17 cellular contexts compared by ENCODE assay signal in genomic region chr5:16037121-16037520, GRCh38.
A peak's percentile ranks its signal among the peaks of the same experiment; 100 is the strongest.
DNase-seq lines count a peak whose midpoint lies in the region; ATAC-seq, FAIRE-seq and TF ChIP-seq lines count a peak whose summit lies in the region.
"Had no signal": no experiment of that assay in that cellular context is flagged by ENCODE, and none has a peak within 500 bp of the region (broad histone marks: within the 10 kb centered on the region; RNA-seq: fewer than 3 reads in every experiment).

No MANE protein-coding gene starts in this region.

- no peak for TF ChIP-seq CTCF in GM12878 (IDR thresholded peaks at IDR 0.05 in 2 of 3, conservative IDR thresholded peaks at IDR 0.05 in 1 of 3; ENCODE audit: control insufficient read depth in 2 of 3, extremely low read depth in 1 of 3, insufficient read depth in 1 of 3, low read depth in 3 of 3, low read length in 3 of 3)

- no TSS peak for BruUV-seq in GM12878 (replicated peaks; lab: Mats Ljungman, UMichigan)

- no peak for TF ChIP-seq RAD21 in GM12878 (IDR thresholded peaks at IDR 0.05; ENCODE audit: insufficient read depth, low read depth, low read length)

- no peaks in the 10 kb centered on the region for H3K9me3 ChIP-seq in GM12878 (replicated peaks; ENCODE audit: control insufficient read depth, insufficient read depth, low read length)
- H3K9me3 ChIP-seq: BLaER1 treated with 17β-estradiol and CSF1 and Interleukin-3, amounts not matched to agents 10 nM and 100 nM had no signal

- POLR2A ChIA-PET in GM12878 (lab: Charles Lee): no interaction called here

- 0% methylated on average over 3 of the region's 3 CpGs for WGBS in GM12878 (ENCODE audit: insufficient coverage, insufficient replicate concordance, low lambda C conversion rate, missing lambda C conversion rate)

- H3K27me3 ChIP-seq in GM12878 (replicated peaks in 1 of 2; ENCODE audit: control insufficient read depth in 2 of 2, insufficient read depth in 2 of 2, low read length in 1 of 2): no peaks in the 10 kb centered on the region
- H3K27me3 ChIP-seq: BLaER1 treated with 17β-estradiol and CSF1 and Interleukin-3, amounts not matched to agents 10 nM and 100 nM had no signal

- ATAC-seq in GM12878 (peak; percentile 41), GM18907 (IDR thresholded peaks at IDR 0.05; ENCODE audit: unreplicated experiment) (no peak)
- ATAC-seq: HCT116, HepG2 had no signal

- no peak overlapping the region for H3K27ac ChIP-seq in GM12878 (ENCODE audit: control insufficient read depth, insufficient read depth)
- H3K27ac ChIP-seq: BLaER1 treated with 17β-estradiol and CSF1 and Interleukin-3, amounts not matched to agents 10 nM and 100 nM; KMS-11 had no signal

- intact Hi-C loops in GM12878 (cut with micrococcal nuclease; ENCODE audit: unreplicated experiment): no loop called here

- TF ChIP-seq EP300 in GM12878 (IDR thresholded peaks at IDR 0.05; ENCODE audit: borderline replicate concordance in 1 of 2, control insufficient read depth in 1 of 2, low read depth in 2 of 2, low read length in 2 of 2): no peak

- in situ Hi-C loops in GM12878 (cut with MboI): no loop called here

- H2AFZ ChIP-seq in GM12878 (ENCODE audit: control insufficient read depth, low read depth, low read length): no peak overlapping the region

- CTCF ChIA-PET in GM12878 (lab: Yijun Ruan, JAX): no interaction called here

- no peak for FAIRE-seq in GM12878 (lab: Jason Lieb, UNC)
- FAIRE-seq: GM18507, H54, HepG2 had no signal

- no peak overlapping the region for H3K4me3 ChIP-seq in GM12878
- H3K4me3 ChIP-seq: BLaER1 treated with 17β-estradiol and CSF1 and Interleukin-3, amounts not matched to agents 10 nM and 100 nM had no signal

- no peaks in the 10 kb centered on the region for H3K79me2 ChIP-seq in GM12878 (ENCODE audit: control insufficient read depth, insufficient read depth, low read length)

- TF ChIP-seq POLR2A in GM12878 (IDR thresholded peaks at IDR 0.05; ENCODE audit: low read depth, low read length): no peak

- no peaks in the 10 kb centered on the region for H3K4me1 ChIP-seq in GM12878 (ENCODE audit: control insufficient read depth, insufficient read depth, low read length)

- H3K36me3 ChIP-seq in GM12878 (ENCODE audit: control insufficient read depth in 2 of 2, insufficient read depth in 2 of 2, low read length in 1 of 2): no peaks in the 10 kb centered on the region
- H3K36me3 ChIP-seq: BLaER1 treated with 17β-estradiol and CSF1 and Interleukin-3, amounts not matched to agents 10 nM and 100 nM had no signal

- SMC1A ChIA-PET in GM12878 (lab: Charles Lee; ENCODE audit: uncharacterized antibody, unreplicated experiment): no interaction called here

- no peak overlapping the region for H3K4me2 ChIP-seq in GM12878 (ENCODE audit: control insufficient read depth, insufficient read depth)
- H3K4me2 ChIP-seq: BLaER1 treated with 17β-estradiol and CSF1 and Interleukin-3, amounts not matched to agents 10 nM and 100 nM; KMS-11 had no signal

- RAD21 ChIA-PET in GM12878 (lab: Charles Lee; ENCODE audit: unreplicated experiment): no interaction called here

- DNase-seq in A172 (ENCODE audit: low spot score): peak; percentile 59
- peak; percentile 66 for DNase-seq in HT1080 (ENCODE audit: low read depth)
- DNase-seq in GM12878 (ENCODE audit: low read depth, low spot score): no peak
- peak; percentile 11 for DNase-seq in kidney glomerular epithelial cell (lab: John Stamatoyannopoulos, UW)
- DNase-seq in stimulated activated naive CD4-positive, alpha-beta T cell (lab: John Stamatoyannopoulos, UW): no peak
- DNase-seq in NCI-H526 (lab: John Stamatoyannopoulos, UW): no peak
- DNase-seq: 8988T; ACHN; CD4-positive, CD25-positive, alpha-beta regulatory T cell; DMS153 had no signal

- H4K20me1 ChIP-seq in GM12878 (ENCODE audit: control insufficient read depth, insufficient read depth): no peaks in the 10 kb centered on the region
- H4K20me1 ChIP-seq: BLaER1 treated with 17β-estradiol and CSF1 and Interleukin-3, amounts not matched to agents 10 nM and 100 nM had no signal

- no peak overlapping the region for H3K9ac ChIP-seq in GM12878 (ENCODE audit: control insufficient read depth, insufficient read depth, low read length)
- H3K9ac ChIP-seq: BLaER1 treated with 17β-estradiol and CSF1 and Interleukin-3, amounts not matched to agents 10 nM and 100 nM; KMS-11 had no signal

TF ChIP-seq in GM12878, 131 proteins besides CTCF, POLR2A, EP300 and RAD21 (continues in another document):
- no peak for TF ChIP-seq SPI1 (IDR thresholded peaks at IDR 0.05; ENCODE audit: borderline replicate concordance, insufficient read depth, low read depth, low read length)
- no peak for TF ChIP-seq MXI1 (IDR thresholded peaks at IDR 0.05; ENCODE audit: low read depth, low read length)
- TF ChIP-seq SRF (IDR thresholded peaks at IDR 0.05; ENCODE audit: low read depth in 2 of 2, low read length in 2 of 2): no peak
- TF ChIP-seq IKZF2 (IDR thresholded peaks at IDR 0.05): no peak
- no peak for TF ChIP-seq GABPA (IDR thresholded peaks at IDR 0.05; ENCODE audit: low read depth)
- no peak for TF ChIP-seq MLLT1 (IDR thresholded peaks at IDR 0.05)
- no peak for TF ChIP-seq USF1 (IDR thresholded peaks at IDR 0.05; ENCODE audit: borderline replicate concordance, extremely low read length, insufficient read depth, low read depth, low read length)
- no peak for TF ChIP-seq FOS (IDR thresholded peaks at IDR 0.05; ENCODE audit: borderline replicate concordance, extremely low read depth, insufficient read length)
- no peak for TF ChIP-seq RUNX3 (IDR thresholded peaks at IDR 0.05; ENCODE audit: low read length)
- no peak for TF ChIP-seq ZBED1 (IDR thresholded peaks at IDR 0.05; ENCODE audit: borderline replicate concordance)
- TF ChIP-seq ELK1 (IDR thresholded peaks at IDR 0.05; ENCODE audit: low read depth, low read length): no peak
- no peak for TF ChIP-seq CBFB (IDR thresholded peaks at IDR 0.05; ENCODE audit: low read depth)
- TF ChIP-seq POU2F2 (IDR thresholded peaks at IDR 0.05; ENCODE audit: borderline replicate concordance, low read depth, low read length): no peak
- no peak for TF ChIP-seq SUPT20H (IDR thresholded peaks at IDR 0.05; ENCODE audit: borderline replicate concordance, control insufficient read depth, low read depth, low read length)
- TF ChIP-seq PAX8 (IDR thresholded peaks at IDR 0.05): no peak
- no peak for TF ChIP-seq ZBTB33 (IDR thresholded peaks at IDR 0.05)
- no peak for TF ChIP-seq IRF5 (IDR thresholded peaks at IDR 0.05; ENCODE audit: borderline replicate concordance)

Comparison
In these comparisons a context has a peak if more than half of its experiments do, and no peak if none do; other contexts are left out.
1. DNase-seq: peak in A172 (single experiment), HT1080 (single experiment) and kidney glomerular epithelial cell (single experiment); none in GM12878 (single experiment), stimulated activated naive CD4-positive, alpha-beta T cell (0 of 6) and NCI-H526 (0 of 2).